Comparison of ENCODE assay signal across 8 cellular contexts in genomic region chr2:61905372-61906186, GRCh38. TPM values are rescaled to one million over a fixed set of nuclear protein-coding genes. Genes with fewer than 3 reads are reported as not detected.
DNase-seq lines count a peak whose midpoint lies in the region; ATAC-seq and TF ChIP-seq lines count a peak whose summit lies in the region.

TSS of gene COMMD1 (plus strand) at chr2:61905674. CDS start at chr2:61905679, 5 bp downstream.

- H3K27me3 ChIP-seq in HL-60 (ENCODE audit: insufficient read depth, poor library complexity, severe bottlenecking), result no peaks in the 10 kb centered on the region
- no peaks in the 10 kb centered on the region for H3K27me3 ChIP-seq in OCI-LY3 (ENCODE audit: low read depth, low read length)

- H3K4me1 ChIP-seq in OCI-LY3 (ENCODE audit: low read length), result peaks cover 6% of the 10 kb centered on the region; the same call in 1 of the 2 replicates

- H3K4me3 ChIP-seq in HL-60 (replicated peaks; ENCODE audit: insufficient read depth, low read length) (peak within 1 kb of the TSS; percentile 96), OCI-LY3 (ENCODE audit: low read length) (peak within 1 kb of the TSS; percentile 94), epithelial cell of esophagus (ENCODE audit: low read length) (peak within 1 kb of the TSS; percentile 97)

- H4K20me1 ChIP-seq in OCI-LY3 (ENCODE audit: insufficient read depth, low read length), result no peaks in the 10 kb centered on the region

- H3K9ac ChIP-seq in OCI-LY3 (ENCODE audit: low read length), result peak within 1 kb of the TSS; percentile 79

- peak within 1 kb of the TSS; percentile 99 for H3K4me2 ChIP-seq in OCI-LY3 (ENCODE audit: low read length)

- peak within 1 kb of the TSS; percentile 100 for H2AFZ ChIP-seq in OCI-LY3 (ENCODE audit: low read depth, low read length)

- peaks cover 9% of the 10 kb centered on the region for H3K79me2 ChIP-seq in OCI-LY3 (ENCODE audit: low read length)

- peak; percentile 69 for DNase-seq in COR-L47 (lab: John Stamatoyannopoulos, UW)
- DNase-seq in HL-60 (ENCODE audit: low read depth in 1 of 2, low spot score in 1 of 2), result peak in 1 of 2 experiments; percentile 85
- peak; percentile 76 for DNase-seq in activated T-cell treated with anti-CD3 and anti-CD28 coated beads for 24 hours (ENCODE audit: low read depth)
- peak; percentile 84 for DNase-seq in epithelial cell of esophagus (ENCODE audit: low read depth)
- peak; percentile 82 for DNase-seq in mucosa of gallbladder (ENCODE audit: low spot score)
- peak; percentile 58 to 61 for DNase-seq in stimulated activated CD8-positive, alpha-beta memory T cell treated with anti-CD3 and anti-CD28 coated beads, Interleukin-4, amount 100 ng/mL, for 4 hours (ENCODE audit: low read depth in 2 of 2, low spot score in 1 of 2)

- peak; percentile 98 for ATAC-seq in GM19467 (IDR thresholded peaks at IDR 0.05; ENCODE audit: unreplicated experiment)

- TF ChIP-seq CTCF in HL-60 (IDR thresholded peaks at IDR 0.05; ENCODE audit: insufficient read depth, low read length), result no peak
- no peak for TF ChIP-seq CTCF in OCI-LY3 (IDR thresholded peaks at IDR 0.05; ENCODE audit: low read depth, low read length)
- TF ChIP-seq CTCF in epithelial cell of esophagus (IDR thresholded peaks at IDR 0.05; ENCODE audit: insufficient read depth, low read depth, low read length, missing control alignments), result no peak

- no peaks in the 10 kb centered on the region for H3K9me3 ChIP-seq in OCI-LY3 (ENCODE audit: insufficient read depth, low read length)

- H3K27ac ChIP-seq in HL-60 (replicated peaks) (peak within 1 kb of the TSS; percentile 58), OCI-LY3 (ENCODE audit: low read length) (0 out of 2 replicates have a peak within 1 kb of the TSS, but pooled peaks have one; percentile 15)

- H3K36me3 ChIP-seq in OCI-LY3 (replicated peaks; ENCODE audit: low read depth, low read length), result no peaks in the 10 kb centered on the region

RNA-seq across cellular contexts. Expression of gene COMMD1, which starts in this region (rescaled TPM):
- 35.0 TPM for total RNA-seq in mucosa of gallbladder
